Comparison of ENCODE assay signal across 10 cellular contexts in the genomic region with DNA sequence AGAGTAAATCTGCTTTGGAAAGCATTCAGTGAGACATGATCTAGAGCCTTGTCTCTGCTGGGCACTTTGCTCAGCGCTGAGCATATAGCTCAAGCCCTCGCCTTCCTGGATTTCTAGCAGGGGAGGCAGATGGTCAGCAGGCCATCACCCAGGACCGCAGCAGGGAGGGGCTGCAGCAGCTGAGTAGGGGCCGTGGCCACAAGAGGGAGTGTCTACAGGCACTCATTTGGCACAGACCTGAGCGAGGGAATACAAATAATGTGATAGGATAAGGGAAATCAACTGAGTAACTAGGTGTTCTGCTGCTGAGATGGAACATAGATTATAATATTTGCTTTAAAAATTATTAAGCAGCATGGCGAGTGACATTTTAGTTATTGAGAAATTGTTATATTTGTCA. TPM values are rescaled to one million over a fixed set of nuclear protein-coding genes. Genes with fewer than 3 reads are reported as not detected.
DNase-seq lines count a peak whose midpoint lies in the region; ATAC-seq and TF ChIP-seq lines count a peak whose summit lies in the region.
"Had no signal": no experiment of that assay in that cellular context is flagged by ENCODE, and none has a peak within 500 bp of the region (broad histone marks: within the 10 kb centered on the region; RNA-seq: fewer than 3 reads in every experiment).

No MANE protein-coding gene starts in this region.

- H3K36me3 Mint-ChIP-seq in CD4-positive, alpha-beta memory T cell, result peaks cover 64 to 70% of the 10 kb centered on the region in 2 donors

- DNase-seq in NCI-H2227 (lab: John Stamatoyannopoulos, UW; ENCODE audit: unreplicated experiment) (peak; percentile 67), breast epithelium (ENCODE audit: low spot score in 2 of 2) (no peak), islet precursor cell (peak; percentile 75), substantia nigra (lab: John Stamatoyannopoulos, UW) (peak in 30 of 49 donors; percentile 1 to 64 (median 21)), activated gamma-delta T cell (lab: John Stamatoyannopoulos, UW) (no peak)
- DNase-seq in CD4-positive, alpha-beta memory T cell, result no peak
- DNase-seq: activated CD4-positive, alpha-beta T cell treated with anti-CD3 and anti-CD28 coated beads for 1 hour; NCI-H2081 had no signal

- no peak for ATAC-seq in GM19455 (IDR thresholded peaks at IDR 0.05; ENCODE audit: unreplicated experiment)

- H3K9me3 Mint-ChIP-seq in CD4-positive, alpha-beta memory T cell, result no peaks in the 10 kb centered on the region
- H3K9me3 Mint-ChIP-seq: dendritic cell treated with granulocyte-macrophage colony-stimulating factor and Interleukin-4, amounts not matched to agents 40 ng/mL and 50 ng/mL, for 4 days had no signal

- H3K4me3 Mint-ChIP-seq in CD4-positive, alpha-beta memory T cell, result no peak overlapping the region

- H3K4me1 Mint-ChIP-seq in CD4-positive, alpha-beta memory T cell, result peaks cover 0 to 5% (median under 1%) of the 10 kb centered on the region in 4 donors

- H3K27ac Mint-ChIP-seq in CD4-positive, alpha-beta memory T cell, result peak overlapping the region in 1 of 7 donors; percentile 53

- POLR2A ChIA-PET in CD4-positive, alpha-beta memory T cell (lab: Charles Lee; ENCODE audit: partially characterized antibody), result no interaction called here

- no peaks in the 10 kb centered on the region for H3K9me3 ChIP-seq in breast epithelium
- H3K9me3 ChIP-seq in CD4-positive, alpha-beta memory T cell (ENCODE audit: control insufficient read depth in 1 of 2, low read length in 2 of 2), result no peaks in the 10 kb centered on the region

- H3K4me3 ChIP-seq in breast epithelium, result no peak overlapping the region
- H3K4me3 ChIP-seq in CD4-positive, alpha-beta memory T cell (ENCODE audit: low read length in 2 of 2), result no peak overlapping the region

- H3K27ac ChIP-seq in breast epithelium, result peak overlapping the region; percentile 22 to 66
- H3K27ac ChIP-seq in substantia nigra (ENCODE audit: low read depth, low read length, poor library complexity, severe bottlenecking), result peak overlapping the region; percentile 70
- no peak overlapping the region for H3K27ac ChIP-seq in CD4-positive, alpha-beta memory T cell (ENCODE audit: low read depth, low read length)

- peaks cover 0 to 4% of the 10 kb centered on the region in 2 donors for H3K4me1 ChIP-seq in breast epithelium
- H3K4me1 ChIP-seq in CD4-positive, alpha-beta memory T cell (ENCODE audit: insufficient read depth, low read length), result no peaks in the 10 kb centered on the region

- TF ChIP-seq POLR2A in breast epithelium (IDR thresholded peaks at IDR 0.05), result no peak

- TF ChIP-seq CTCF in breast epithelium (IDR thresholded peaks at IDR 0.05), result no peak

- peaks cover 0 to 4% of the 10 kb centered on the region in 2 donors for H3K27me3 ChIP-seq in breast epithelium
- H3K27me3 ChIP-seq in CD4-positive, alpha-beta memory T cell (ENCODE audit: insufficient read depth, low read length), result no peaks in the 10 kb centered on the region

- CTCF ChIA-PET in CD4-positive, alpha-beta memory T cell (lab: Charles Lee; ENCODE audit: partially characterized antibody), result no interaction called here

- H3K27me3 Mint-ChIP-seq in CD4-positive, alpha-beta memory T cell, result no peaks in the 10 kb centered on the region
- H3K27me3 Mint-ChIP-seq: dendritic cell treated with granulocyte-macrophage colony-stimulating factor and Interleukin-4, amounts not matched to agents 40 ng/mL and 50 ng/mL, for 4 days had no signal

- intact Hi-C loops in breast epithelium (cut with DNase I; ENCODE audit: low total_unique reads), result no loop called here
- intact Hi-C loops in CD4-positive, alpha-beta memory T cell (cut with micrococcal nuclease), result no loop called here

- H3K36me3 ChIP-seq in breast epithelium, result no peaks in the 10 kb centered on the region
- H3K36me3 ChIP-seq in CD4-positive, alpha-beta memory T cell (ENCODE audit: insufficient read depth, low read length), result peaks cover 57% of the 10 kb centered on the region

RNA-seq across cellular contexts. Expression of a gene that starts 30.2 kb away (rescaled TPM):
- total RNA-seq in breast epithelium, result 100 to 1,000 TPM in 1 of 3 donors, 10 to 100 TPM in 2; 10.7 to 136 (median 48.8) TPM
- total RNA-seq in CD4-positive, alpha-beta memory T cell, result 100 to 1,000 TPM; 135 TPM
- polyA plus RNA-seq in CD4-positive, alpha-beta memory T cell, result 10 to 100 TPM; 22.0 to 39.0 TPM

RNA-seq across cellular contexts. Expression of a gene that starts 30.3 kb away (rescaled TPM):
- total RNA-seq in breast epithelium, result 10 to 100 TPM in 2 of 3 donors, 1 to 10 TPM in 1; 8.2 to 25.3 (median 21.0) TPM
- total RNA-seq in CD4-positive, alpha-beta memory T cell, result 10 to 100 TPM; 36.6 to 39.6 TPM
- 10 to 100 TPM; 33.1 to 45.9 TPM for polyA plus RNA-seq in CD4-positive, alpha-beta memory T cell

RNA-seq across cellular contexts. Expression of a gene that starts 52.1 kb away (rescaled TPM):
- total RNA-seq in breast epithelium, result 10 to 100 TPM in 2 of 3 donors, 1 to 10 TPM in 1; 3.4 to 81.7 (median 35.7) TPM
- total RNA-seq in CD4-positive, alpha-beta memory T cell, result not detected
- polyA plus RNA-seq in CD4-positive, alpha-beta memory T cell, result 1 to 10 TPM in 1 of 2 donors, under 1 TPM in 1; 0.39 to 1.4 TPM

Comparison
In these comparisons a context has a peak if more than half of its experiments do, and no peak if none do; other contexts are left out.
1. DNase-seq: peak in NCI-H2227 (single experiment), islet precursor cell (single experiment) and substantia nigra (30 of 49); none in breast epithelium (0 of 2), CD4-positive, alpha-beta memory T cell (0 of 5) and activated gamma-delta T cell (single experiment).
2. RNA of a gene that starts 52.1 kb away (total RNA-seq): 3.4 to 81.7 TPM in breast epithelium; not detected in CD4-positive, alpha-beta memory T cell; every median in the first group is over 4 times any median in the second.